In the genomic region with DNA sequence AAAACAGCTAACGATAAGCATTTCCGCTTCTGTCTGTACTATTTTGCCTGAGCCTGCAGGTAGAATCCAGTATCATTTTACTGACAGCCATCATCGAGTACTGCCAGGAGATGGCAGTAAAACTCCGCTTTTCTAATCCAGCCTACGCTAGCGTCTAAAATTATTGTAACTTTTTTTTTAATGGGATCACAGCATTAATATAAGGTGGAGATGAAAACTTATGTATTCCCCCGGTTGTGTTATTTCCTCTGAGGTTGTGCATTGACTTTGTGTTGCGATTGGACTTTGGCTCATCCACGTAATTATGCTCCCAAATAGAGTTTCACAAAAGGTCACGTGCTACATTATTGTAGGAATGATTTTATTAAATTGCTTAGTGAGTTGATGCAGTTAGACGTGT, we compare ENCODE assay signal across 9 cellular contexts.
A peak's percentile ranks its signal among the peaks of the same experiment; 100 is the strongest.
DNase-seq lines count a peak whose midpoint lies in the region; ATAC-seq and TF ChIP-seq lines count a peak whose summit lies in the region.
"Had no signal": no experiment of that assay in that cellular context is flagged by ENCODE, and none has a peak within 500 bp of the region (broad histone marks: within the 10 kb centered on the region; RNA-seq: fewer than 3 reads in every experiment).

No MANE protein-coding gene starts in this region.

- no peaks in the 10 kb centered on the region for H3K4me1 ChIP-seq in Loucy (ENCODE audit: insufficient read depth, low read length, poor library complexity, severe bottlenecking)
- H3K4me1 ChIP-seq in aorta (ENCODE audit: control insufficient read depth in 1 of 2, insufficient read depth in 2 of 2, low read length in 2 of 2), result no peaks in the 10 kb centered on the region

- intact Hi-C loops in aorta (cut with DNase I), result no loop called here

- CTCF ChIA-PET in WTC11 (lab: Charles Lee), result interaction anchor here (1.5 kb wide), 1 partner anchor 583 kb away, joined by 3 read pairs; no protein-coding TSS in a partner anchor

- H3K4me2 ChIP-seq in Loucy (ENCODE audit: low read depth, low read length, poor library complexity, severe bottlenecking), result no peak overlapping the region

- ATAC-seq in GM18867 (IDR thresholded peaks at IDR 0.05; ENCODE audit: unreplicated experiment), result peak; percentile 82
- ATAC-seq in WTC11, result peak; percentile 85
- peak; percentile 61 for ATAC-seq in aorta (ENCODE audit: low FRiP score)
- ATAC-seq in HG03135 (IDR thresholded peaks at IDR 0.05; ENCODE audit: unreplicated experiment), result no peak

- H3K9ac ChIP-seq in Loucy (ENCODE audit: low read depth, low read length, poor library complexity, severe bottlenecking), result no peak overlapping the region

- no peak overlapping the region for H3K27ac ChIP-seq in aorta (ENCODE audit: low read depth in 1 of 2, low read length in 2 of 2)

- no peak overlapping the region; the same call in 1 of the 2 replicates for H3K4me3 Mint-ChIP-seq in WTC11

- H3K36me3 Mint-ChIP-seq in WTC11, result no peaks in the 10 kb centered on the region

- no peaks in the 10 kb centered on the region for H3K27me3 Mint-ChIP-seq in WTC11 (ENCODE audit: low read depth)

- H3K4me3 ChIP-seq in Loucy (ENCODE audit: low read length, poor library complexity, severe bottlenecking), result no peak overlapping the region
- H3K4me3 ChIP-seq in aorta (ENCODE audit: low read length in 2 of 2), result no peak overlapping the region

- WGBS in aorta, 2 donors, result 40 to 41% methylated on average over 11 of the region's 11 CpGs

- H3K9me3 Mint-ChIP-seq in WTC11, result peaks cover 4% of the 10 kb centered on the region

- peak overlapping the region; percentile 50; the same call in 1 of the 2 replicates for H2AFZ ChIP-seq in Loucy (ENCODE audit: low read length)

- no peaks in the 10 kb centered on the region for H3K27me3 ChIP-seq in Loucy (ENCODE audit: insufficient read depth, low read length, poor library complexity, severe bottlenecking)
- H3K27me3 ChIP-seq in aorta (ENCODE audit: control insufficient read depth in 1 of 2, insufficient read depth in 2 of 2, low read length in 1 of 2), result no peaks in the 10 kb centered on the region

- TF ChIP-seq CTCF in Loucy (conservative IDR thresholded peaks at IDR 0.05; ENCODE audit: low read length), result peak; percentile 78
- TF ChIP-seq CTCF in WTC11 (IDR thresholded peaks at IDR 0.05), result peak; percentile 38; the same call in 1 of the 2 replicates

- no peaks in the 10 kb centered on the region for H3F3A ChIP-seq in Loucy (ENCODE audit: low read depth)

- no peaks in the 10 kb centered on the region for H4K20me1 ChIP-seq in Loucy (ENCODE audit: insufficient read depth, low read length, poor library complexity, severe bottlenecking)

- H3K27ac Mint-ChIP-seq in WTC11, result no peak overlapping the region

- POLR2A ChIA-PET in WTC11 (lab: Charles Lee), result no interaction called here

- H3K4me1 Mint-ChIP-seq in WTC11, result peaks cover 23% of the 10 kb centered on the region

- no peaks in the 10 kb centered on the region for H3K36me3 ChIP-seq in Loucy (ENCODE audit: insufficient read depth, low read length)
- H3K36me3 ChIP-seq in aorta (ENCODE audit: control insufficient read depth in 1 of 2, insufficient read depth in 2 of 2, low read length in 1 of 2), result no peaks in the 10 kb centered on the region

- no peaks in the 10 kb centered on the region for H3K79me2 ChIP-seq in Loucy (ENCODE audit: insufficient read depth, low read length)

- H3K9me2 ChIP-seq in Loucy (replicated peaks; ENCODE audit: low read depth, low read length), result no peaks in the 10 kb centered on the region

- DNase-seq in CD1c-positive myeloid dendritic cell (ENCODE audit: extremely low spot score) (peak; percentile 61), WTC11 (ENCODE audit: low spot score) (peak; percentile 16), iris pigment epithelial cell (ENCODE audit: low read depth) (peak; percentile 37), aorta (no peak), C1 segment of cervical spinal cord (lab: John Stamatoyannopoulos, UW) (no peak)
- DNase-seq: left cardiac atrium had no signal

- H3K9me3 ChIP-seq in Loucy (ENCODE audit: insufficient read depth, low read depth, low read length) (no peaks in the 10 kb centered on the region), aorta (ENCODE audit: control insufficient read depth, low read length) (no peaks in the 10 kb centered on the region)

TF ChIP-seq in WTC11, 78 proteins besides CTCF, POLR2A, EP300 and RAD21:
- TF ChIP-seq, protein P1, sequence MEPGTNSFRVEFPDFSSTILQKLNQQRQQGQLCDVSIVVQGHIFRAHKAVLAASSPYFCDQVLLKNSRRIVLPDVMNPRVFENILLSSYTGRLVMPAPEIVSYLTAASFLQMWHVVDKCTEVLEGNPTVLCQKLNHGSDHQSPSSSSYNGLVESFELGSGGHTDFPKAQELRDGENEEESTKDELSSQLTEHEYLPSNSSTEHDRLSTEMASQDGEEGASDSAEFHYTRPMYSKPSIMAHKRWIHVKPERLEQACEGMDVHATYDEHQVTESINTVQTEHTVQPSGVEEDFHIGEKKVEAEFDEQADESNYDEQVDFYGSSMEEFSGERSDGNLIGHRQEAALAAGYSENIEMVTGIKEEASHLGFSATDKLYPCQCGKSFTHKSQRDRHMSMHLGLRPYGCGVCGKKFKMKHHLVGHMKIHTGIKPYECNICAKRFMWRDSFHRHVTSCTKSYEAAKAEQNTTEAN (CRISPR knock-in tag; IDR thresholded peaks at IDR 0.05), result no peak
- TF ChIP-seq SP1 (CRISPR knock-in tag; conservative IDR thresholded peaks at IDR 0.05), result no peak
- no peak for TF ChIP-seq GTF2I (CRISPR knock-in tag; conservative IDR thresholded peaks at IDR 0.05)
- TF ChIP-seq, protein P2, sequence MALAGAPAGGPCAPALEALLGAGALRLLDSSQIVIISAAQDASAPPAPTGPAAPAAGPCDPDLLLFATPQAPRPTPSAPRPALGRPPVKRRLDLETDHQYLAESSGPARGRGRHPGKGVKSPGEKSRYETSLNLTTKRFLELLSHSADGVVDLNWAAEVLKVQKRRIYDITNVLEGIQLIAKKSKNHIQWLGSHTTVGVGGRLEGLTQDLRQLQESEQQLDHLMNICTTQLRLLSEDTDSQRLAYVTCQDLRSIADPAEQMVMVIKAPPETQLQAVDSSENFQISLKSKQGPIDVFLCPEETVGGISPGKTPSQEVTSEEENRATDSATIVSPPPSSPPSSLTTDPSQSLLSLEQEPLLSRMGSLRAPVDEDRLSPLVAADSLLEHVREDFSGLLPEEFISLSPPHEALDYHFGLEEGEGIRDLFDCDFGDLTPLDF (CRISPR knock-in tag; IDR thresholded peaks at IDR 0.05), result no peak
- no peak for TF ChIP-seq RORB (CRISPR knock-in tag; IDR thresholded peaks at IDR 0.05)
- no peak for TF ChIP-seq FOXP1 (CRISPR knock-in tag; IDR thresholded peaks at IDR 0.05; ENCODE audit: borderline replicate concordance)
- TF ChIP-seq, protein P3, sequence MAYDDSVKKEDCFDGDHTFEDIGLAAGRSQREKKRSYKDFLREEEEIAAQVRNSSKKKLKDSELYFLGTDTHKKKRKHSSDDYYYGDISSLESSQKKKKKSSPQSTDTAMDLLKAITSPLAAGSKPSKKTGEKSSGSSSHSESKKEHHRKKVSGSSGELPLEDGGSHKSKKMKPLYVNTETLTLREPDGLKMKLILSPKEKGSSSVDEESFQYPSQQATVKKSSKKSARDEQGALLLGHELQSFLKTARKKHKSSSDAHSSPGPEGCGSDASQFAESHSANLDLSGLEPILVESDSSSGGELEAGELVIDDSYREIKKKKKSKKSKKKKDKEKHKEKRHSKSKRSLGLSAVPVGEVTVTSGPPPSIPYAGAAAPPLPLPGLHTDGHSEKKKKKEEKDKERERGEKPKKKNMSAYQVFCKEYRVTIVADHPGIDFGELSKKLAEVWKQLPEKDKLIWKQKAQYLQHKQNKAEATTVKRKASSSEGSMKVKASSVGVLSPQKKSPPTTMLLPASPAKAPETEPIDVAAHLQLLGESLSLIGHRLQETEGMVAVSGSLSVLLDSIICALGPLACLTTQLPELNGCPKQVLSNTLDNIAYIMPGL (CRISPR knock-in tag; IDR thresholded peaks at IDR 0.05), result no peak
- TF ChIP-seq ZNF317 (CRISPR knock-in tag; IDR thresholded peaks at IDR 0.05; ENCODE audit: borderline replicate concordance, low read depth), result no peak
- TF ChIP-seq, protein P4, sequence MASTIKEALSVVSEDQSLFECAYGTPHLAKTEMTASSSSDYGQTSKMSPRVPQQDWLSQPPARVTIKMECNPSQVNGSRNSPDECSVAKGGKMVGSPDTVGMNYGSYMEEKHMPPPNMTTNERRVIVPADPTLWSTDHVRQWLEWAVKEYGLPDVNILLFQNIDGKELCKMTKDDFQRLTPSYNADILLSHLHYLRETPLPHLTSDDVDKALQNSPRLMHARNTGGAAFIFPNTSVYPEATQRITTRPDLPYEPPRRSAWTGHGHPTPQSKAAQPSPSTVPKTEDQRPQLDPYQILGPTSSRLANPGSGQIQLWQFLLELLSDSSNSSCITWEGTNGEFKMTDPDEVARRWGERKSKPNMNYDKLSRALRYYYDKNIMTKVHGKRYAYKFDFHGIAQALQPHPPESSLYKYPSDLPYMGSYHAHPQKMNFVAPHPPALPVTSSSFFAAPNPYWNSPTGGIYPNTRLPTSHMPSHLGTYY (CRISPR knock-in tag; IDR thresholded peaks at IDR 0.05), result no peak
- no peak for TF ChIP-seq NFYB (CRISPR knock-in tag; conservative IDR thresholded peaks at IDR 0.05; ENCODE audit: low read depth)
- TF ChIP-seq, protein P5, sequence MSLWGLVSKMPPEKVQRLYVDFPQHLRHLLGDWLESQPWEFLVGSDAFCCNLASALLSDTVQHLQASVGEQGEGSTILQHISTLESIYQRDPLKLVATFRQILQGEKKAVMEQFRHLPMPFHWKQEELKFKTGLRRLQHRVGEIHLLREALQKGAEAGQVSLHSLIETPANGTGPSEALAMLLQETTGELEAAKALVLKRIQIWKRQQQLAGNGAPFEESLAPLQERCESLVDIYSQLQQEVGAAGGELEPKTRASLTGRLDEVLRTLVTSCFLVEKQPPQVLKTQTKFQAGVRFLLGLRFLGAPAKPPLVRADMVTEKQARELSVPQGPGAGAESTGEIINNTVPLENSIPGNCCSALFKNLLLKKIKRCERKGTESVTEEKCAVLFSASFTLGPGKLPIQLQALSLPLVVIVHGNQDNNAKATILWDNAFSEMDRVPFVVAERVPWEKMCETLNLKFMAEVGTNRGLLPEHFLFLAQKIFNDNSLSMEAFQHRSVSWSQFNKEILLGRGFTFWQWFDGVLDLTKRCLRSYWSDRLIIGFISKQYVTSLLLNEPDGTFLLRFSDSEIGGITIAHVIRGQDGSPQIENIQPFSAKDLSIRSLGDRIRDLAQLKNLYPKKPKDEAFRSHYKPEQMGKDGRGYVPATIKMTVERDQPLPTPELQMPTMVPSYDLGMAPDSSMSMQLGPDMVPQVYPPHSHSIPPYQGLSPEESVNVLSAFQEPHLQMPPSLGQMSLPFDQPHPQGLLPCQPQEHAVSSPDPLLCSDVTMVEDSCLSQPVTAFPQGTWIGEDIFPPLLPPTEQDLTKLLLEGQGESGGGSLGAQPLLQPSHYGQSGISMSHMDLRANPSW (CRISPR knock-in tag; conservative IDR thresholded peaks at IDR 0.05; ENCODE audit: low read depth), result no peak
- no peak for TF ChIP-seq SMAD3 (CRISPR knock-in tag; IDR thresholded peaks at IDR 0.05; ENCODE audit: borderline replicate concordance)
- no peak for TF ChIP-seq ZNF263 (CRISPR knock-in tag; IDR thresholded peaks at IDR 0.05; ENCODE audit: low read depth)
- no peak for TF ChIP-seq ZNF121 (CRISPR knock-in tag; IDR thresholded peaks at IDR 0.05)

Comparison
In these comparisons a context has a peak if more than half of its experiments do, and no peak if none do; other contexts are left out.
1. DNase-seq: peak in CD1c-positive myeloid dendritic cell (single experiment), WTC11 (single experiment) and iris pigment epithelial cell (single experiment); none in aorta (0 of 2) and C1 segment of cervical spinal cord (0 of 14).